9 cellular contexts compared by ENCODE assay signal in genomic region chr1:161382214-161383019, GRCh38. TPM values are rescaled to one million over a fixed set of nuclear protein-coding genes. Genes with fewer than 3 reads are reported as not detected.
A peak's percentile ranks its signal among the peaks of the same experiment; 100 is the strongest.
DNase-seq lines count a peak whose midpoint lies in the region; ATAC-seq, FAIRE-seq and TF ChIP-seq lines count a peak whose summit lies in the region.
"Had no signal": no experiment of that assay in that cellular context is flagged by ENCODE, and none has a peak within 500 bp of the region (broad histone marks: within the 10 kb centered on the region; RNA-seq: fewer than 3 reads in every experiment).

No MANE protein-coding gene starts in this region.

- TF ChIP-seq CTCF in breast epithelium (IDR thresholded peaks at IDR 0.05), result peak; percentile 64 to 76 (median 70)
- TF ChIP-seq CTCF in kidney (IDR thresholded peaks at IDR 0.05; ENCODE audit: borderline replicate concordance, extremely low read depth, insufficient read depth), result peak; percentile 67
- TF ChIP-seq CTCF in stomach (IDR thresholded peaks at IDR 0.05), result peak in 4 of 7 experiments; percentile 47 to 75 (median 59)

- 33 to 42% (median 40%) methylated on average over 4 of the region's 4 CpGs for WGBS in stomach, 5 donors

- TF ChIP-seq POLR2A in breast epithelium (IDR thresholded peaks at IDR 0.05) (no peak), stomach (IDR thresholded peaks at IDR 0.05) (no peak)

- no peak overlapping the region for H3K9ac ChIP-seq in kidney (ENCODE audit: low read length in 2 of 2)

- H3K4me1 ChIP-seq in breast epithelium (no peaks in the 10 kb centered on the region), kidney (ENCODE audit: control insufficient read depth in 1 of 2, insufficient read depth in 1 of 2, low read depth in 1 of 2, low read length in 2 of 2) (no peaks in the 10 kb centered on the region), stomach (peaks cover 11 to 18% (median 14%) of the 10 kb centered on the region in 4 donors)

- DNase-seq in DMS153 (lab: John Stamatoyannopoulos, UW) (peak; percentile 70), HPDE6-E6E7 (ENCODE audit: extremely low spot score) (peak; percentile 46), NCI-H774 (lab: John Stamatoyannopoulos, UW) (peak; percentile 58), breast epithelium (ENCODE audit: low spot score in 2 of 2) (no peak), kidney (no peak), stomach (no peak), activated gamma-delta T cell treated with Interleukin-2 at 50 U/mL for 16 hours (no peak)

- no peaks in the 10 kb centered on the region for H3K36me3 ChIP-seq in breast epithelium
- no peaks in the 10 kb centered on the region for H3K36me3 ChIP-seq in kidney (ENCODE audit: control insufficient read depth in 1 of 2, insufficient read depth in 2 of 2, low read length in 2 of 2)
- H3K36me3 ChIP-seq in stomach, result no peaks in the 10 kb centered on the region

- ATAC-seq in GM21423 (IDR thresholded peaks at IDR 0.05; ENCODE audit: unreplicated experiment), result no peak

- no peaks in the 10 kb centered on the region for H3K9me3 ChIP-seq in breast epithelium
- H3K9me3 ChIP-seq in kidney (ENCODE audit: control insufficient read depth in 1 of 2, low read length in 2 of 2), result no peaks in the 10 kb centered on the region
- H3K9me3 ChIP-seq in stomach, result no peaks in the 10 kb centered on the region

- no peaks in the 10 kb centered on the region for H3K27me3 ChIP-seq in breast epithelium
- no peaks in the 10 kb centered on the region for H3K27me3 ChIP-seq in stomach

- FAIRE-seq in kidney (lab: Jason Lieb, UNC), result peak; percentile 98

- H3K4me3 ChIP-seq in breast epithelium (no peak overlapping the region), kidney (ENCODE audit: low read length in 2 of 2) (no peak overlapping the region), stomach (no peak overlapping the region)

- TF ChIP-seq EP300 in stomach (IDR thresholded peaks at IDR 0.05), result no peak

- intact Hi-C loops in breast epithelium (cut with DNase I; ENCODE audit: low total_unique reads), result loop anchor here (10.0 kb wide), 1 partner anchor 158 kb away; the partner anchor contains the start of genes APOA2 and TOMM40L
- intact Hi-C loops in kidney (cut with DNase I), result no loop called here
- intact Hi-C loops in stomach (cut with DNase I; ENCODE audit: low total_unique reads), result loop anchor here (5.0 kb wide), 1 partner anchor 155 kb away; the partner anchor contains the start of gene TOMM40L

- H3K27ac ChIP-seq in breast epithelium, result peak overlapping the region; percentile 66 to 88
- H3K27ac ChIP-seq in kidney (ENCODE audit: low read depth in 2 of 2, low read length in 2 of 2), result no peak overlapping the region
- peak overlapping the region in 4 of 5 donors; percentile 44 to 66 (median 57) for H3K27ac ChIP-seq in stomach

RNA-seq across cellular contexts. Expression of gene CFAP126, which starts 14.7 kb away (rescaled TPM):
- total RNA-seq in breast epithelium (under 1 TPM in 1 of 3 donors, not detected in 2; 0.66 TPM), kidney (3.4 TPM), stomach (not detected)
- polyA plus RNA-seq in kidney (ENCODE audit: insufficient read depth, low read depth, low replicate concordance) (2.5 TPM), stomach (not detected)
- total RNA-seq: T-helper 1 cell treated with Interleukin-12 subunit alpha and Interleukin-12 subunit beta and Interleukin-4 antibody, amounts not matched to agents 30 ng/mL and 1 ng/mL, for 36 hours had no signal

Comparison
In these comparisons a context has a peak if more than half of its experiments do, and no peak if none do; other contexts are left out.
1. DNase-seq: peak in DMS153 (single experiment), HPDE6-E6E7 (single experiment) and NCI-H774 (single experiment); none in breast epithelium (0 of 2), kidney (single experiment), stomach (single experiment) and activated gamma-delta T cell treated with Interleukin-2 at 50 U/mL for 16 hours (single experiment).
2. H3K27ac ChIP-seq: peak in breast epithelium (2 of 2) and stomach (4 of 5); none in kidney (0 of 2).
3. Peak in every context shown above with its lines, with median percentiles within 50 percentile points of each other: CTCF ChIP-seq.